8 cellular contexts compared by ENCODE assay signal in genomic region chr10:113854757-113855626, GRCh38. TPM values are rescaled to one million over a fixed set of nuclear protein-coding genes. Genes with fewer than 3 reads are reported as not detected.
DNase-seq lines count a peak whose midpoint lies in the region; ATAC-seq and TF ChIP-seq lines count a peak whose summit lies in the region.

No MANE protein-coding gene starts in this region.

- CTCF ChIA-PET in HEK293 (lab: Yijun Ruan, JAX), result no interaction called here

- H3K27ac ChIP-seq in HEK293 (ENCODE audit: extremely low read depth, low read depth, low read length) (peak overlapping the region; percentile 96), lung (ENCODE audit: low read depth in 1 of 2, low read length in 1 of 2) (peak overlapping the region; percentile 87 to 98)

- H3K9me3 ChIP-seq in HEK293 (ENCODE audit: control insufficient read depth, insufficient read depth, low read depth, low read length), result no peaks in the 10 kb centered on the region
- H3K9me3 ChIP-seq in lung (ENCODE audit: control insufficient read depth in 2 of 2, insufficient read depth in 1 of 2, low read length in 1 of 2), result no peaks in the 10 kb centered on the region

- POLR2A ChIA-PET in HEK293 (lab: Yijun Ruan, JAX), result no interaction called here

- peak; percentile 47 for DNase-seq in NCI-H2171 treated with DMSO at 0.1 percent for 48 hours (lab: John Stamatoyannopoulos, UW)
- no peak for DNase-seq in NCI-H2171 (lab: John Stamatoyannopoulos, UW)
- DNase-seq in NCI-H1105 (lab: John Stamatoyannopoulos, UW), result peak; percentile 8
- DNase-seq in activated CD4-positive, alpha-beta T cell treated with anti-CD3 and anti-CD28 coated beads, Interleukin-2, amount 50 U/mL, for 4 hours, result peak; percentile 20 to 29
- peak; percentile 26 for DNase-seq in effector CD8-positive, alpha-beta T cell (lab: John Stamatoyannopoulos, UW)
- DNase-seq in lung (ENCODE audit: low spot score), result peak; percentile 37
- DNase-seq in stimulated activated CD8-positive, alpha-beta memory T cell treated with anti-CD3 and anti-CD28 coated beads, Interleukin-2, amount 100 ng/mL, for 1 hour (ENCODE audit: low read depth in 2 of 2), result peak; percentile 8 to 14

- 2 to 3% methylated on average over 59 to 66 of the region's 66 CpGs for WGBS in lung, 2 donors

- H3K27me3 ChIP-seq in lung (ENCODE audit: control insufficient read depth, insufficient read depth), result no peaks in the 10 kb centered on the region

- H3K4me3 ChIP-seq in HEK293 (ENCODE audit: low read depth, low read length) (peak overlapping the region; percentile 68), lung (peak overlapping the region; percentile 96)

- peaks cover 13 to 20% of the 10 kb centered on the region in 2 experiments for H3K36me3 ChIP-seq in HEK293 (ENCODE audit: control insufficient read depth in 2 of 2, insufficient read depth in 1 of 2, low read length in 2 of 2)
- H3K36me3 ChIP-seq in lung (ENCODE audit: control insufficient read depth in 2 of 2, insufficient read depth in 2 of 2, low read length in 2 of 2), result no peaks in the 10 kb centered on the region

- TF ChIP-seq CTCF in HEK293 (tag by site-specific recombination; IDR thresholded peaks at IDR 0.05) (peak; percentile 77), lung (IDR thresholded peaks at IDR 0.05; ENCODE audit: control extremely low read depth, extremely low read depth) (no peak)

- peaks cover 15% of the 10 kb centered on the region for H3K4me1 ChIP-seq in HEK293 (ENCODE audit: control insufficient read depth, insufficient read depth, low read length)
- peaks cover 2 to 3% of the 10 kb centered on the region in 2 donors for H3K4me1 ChIP-seq in lung (ENCODE audit: control insufficient read depth in 2 of 2, insufficient read depth in 2 of 2, low read length in 2 of 2)

- peak; percentile 77 for ATAC-seq in lung (ENCODE audit: insufficient read depth, low FRiP score)

TF ChIP-seq in HEK293, 187 proteins besides CTCF, POLR2A, EP300 and RAD21 (continues in another document):
- TF ChIP-seq, protein P1, sequence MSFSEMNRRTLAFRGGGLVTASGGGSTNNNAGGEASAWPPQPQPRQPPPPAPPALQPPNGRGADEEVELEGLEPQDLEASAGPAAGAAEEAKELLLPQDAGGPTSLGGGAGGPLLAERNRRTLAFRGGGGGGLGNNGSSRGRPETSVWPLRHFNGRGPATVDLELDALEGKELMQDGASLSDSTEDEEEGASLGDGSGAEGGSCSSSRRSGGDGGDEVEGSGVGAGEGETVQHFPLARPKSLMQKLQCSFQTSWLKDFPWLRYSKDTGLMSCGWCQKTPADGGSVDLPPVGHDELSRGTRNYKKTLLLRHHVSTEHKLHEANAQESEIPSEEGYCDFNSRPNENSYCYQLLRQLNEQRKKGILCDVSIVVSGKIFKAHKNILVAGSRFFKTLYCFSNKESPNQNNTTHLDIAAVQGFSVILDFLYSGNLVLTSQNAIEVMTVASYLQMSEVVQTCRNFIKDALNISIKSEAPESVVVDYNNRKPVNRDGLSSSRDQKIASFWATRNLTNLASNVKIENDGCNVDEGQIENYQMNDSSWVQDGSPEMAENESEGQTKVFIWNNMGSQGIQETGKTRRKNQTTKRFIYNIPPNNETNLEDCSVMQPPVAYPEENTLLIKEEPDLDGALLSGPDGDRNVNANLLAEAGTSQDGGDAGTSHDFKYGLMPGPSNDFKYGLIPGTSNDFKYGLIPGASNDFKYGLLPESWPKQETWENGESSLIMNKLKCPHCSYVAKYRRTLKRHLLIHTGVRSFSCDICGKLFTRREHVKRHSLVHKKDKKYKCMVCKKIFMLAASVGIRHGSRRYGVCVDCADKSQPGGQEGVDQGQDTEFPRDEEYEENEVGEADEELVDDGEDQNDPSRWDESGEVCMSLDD (tag by site-specific recombination; IDR thresholded peaks at IDR 0.05), result peak; percentile 88
- peak; percentile 58; the same call in 1 of the 2 replicates for TF ChIP-seq GLI4 (tag by site-specific recombination; IDR thresholded peaks at IDR 0.05)
- no peak; the same call in 1 of the 2 replicates for TF ChIP-seq ZNF214 (tag by site-specific recombination; IDR thresholded peaks at IDR 0.05; ENCODE audit: borderline replicate concordance)
- TF ChIP-seq SETDB1 (IDR thresholded peaks at IDR 0.05; ENCODE audit: insufficient read length, low read length), result no peak
- TF ChIP-seq KLF7 (tag by site-specific recombination; IDR thresholded peaks at IDR 0.05; ENCODE audit: borderline replicate concordance), result no peak
- TF ChIP-seq, protein P2, sequence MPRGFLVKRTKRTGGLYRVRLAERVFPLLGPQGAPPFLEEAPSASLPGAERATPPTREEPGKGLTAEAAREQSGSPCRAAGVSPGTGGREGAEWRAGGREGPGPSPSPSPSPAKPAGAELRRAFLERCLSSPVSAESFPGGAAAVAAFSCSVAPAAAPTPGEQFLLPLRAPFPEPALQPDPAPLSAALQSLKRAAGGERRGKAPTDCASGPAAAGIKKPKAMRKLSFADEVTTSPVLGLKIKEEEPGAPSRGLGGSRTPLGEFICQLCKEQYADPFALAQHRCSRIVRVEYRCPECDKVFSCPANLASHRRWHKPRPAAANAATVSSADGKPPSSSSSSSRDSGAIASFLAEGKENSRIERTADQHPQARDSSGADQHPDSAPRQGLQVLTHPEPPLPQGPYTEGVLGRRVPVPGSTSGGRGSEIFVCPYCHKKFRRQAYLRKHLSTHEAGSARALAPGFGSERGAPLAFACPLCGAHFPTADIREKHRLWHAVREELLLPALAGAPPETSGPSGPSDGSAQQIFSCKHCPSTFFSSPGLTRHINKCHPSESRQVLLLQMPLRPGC (tag by site-specific recombination; IDR thresholded peaks at IDR 0.05), result no peak
- TF ChIP-seq YY1 (tag by site-specific recombination; IDR thresholded peaks at IDR 0.05), result peak; percentile 90
- no peak for TF ChIP-seq GLI2 (tag by site-specific recombination; IDR thresholded peaks at IDR 0.05; ENCODE audit: borderline replicate concordance, low read depth)
- TF ChIP-seq ZNF48 (tag by site-specific recombination; IDR thresholded peaks at IDR 0.05), result no peak
- TF ChIP-seq ZNF10 (tag by site-specific recombination; IDR thresholded peaks at IDR 0.05), result peak; percentile 55; the same call in 1 of the 2 replicates
- TF ChIP-seq KLF16 (tag by site-specific recombination; IDR thresholded peaks at IDR 0.05), result peak; percentile 20
- no peak for TF ChIP-seq ZNF37A (tag by site-specific recombination; IDR thresholded peaks at IDR 0.05)
- TF ChIP-seq ZNF416 (tag by site-specific recombination; IDR thresholded peaks at IDR 0.05), result no peak
- TF ChIP-seq ZNF548 (tag by site-specific recombination; IDR thresholded peaks at IDR 0.05), result no peak
- TF ChIP-seq ZEB2 (tag by site-specific recombination; IDR thresholded peaks at IDR 0.05), result peak; percentile 88; the same call in 1 of the 2 replicates
- TF ChIP-seq, protein P3, sequence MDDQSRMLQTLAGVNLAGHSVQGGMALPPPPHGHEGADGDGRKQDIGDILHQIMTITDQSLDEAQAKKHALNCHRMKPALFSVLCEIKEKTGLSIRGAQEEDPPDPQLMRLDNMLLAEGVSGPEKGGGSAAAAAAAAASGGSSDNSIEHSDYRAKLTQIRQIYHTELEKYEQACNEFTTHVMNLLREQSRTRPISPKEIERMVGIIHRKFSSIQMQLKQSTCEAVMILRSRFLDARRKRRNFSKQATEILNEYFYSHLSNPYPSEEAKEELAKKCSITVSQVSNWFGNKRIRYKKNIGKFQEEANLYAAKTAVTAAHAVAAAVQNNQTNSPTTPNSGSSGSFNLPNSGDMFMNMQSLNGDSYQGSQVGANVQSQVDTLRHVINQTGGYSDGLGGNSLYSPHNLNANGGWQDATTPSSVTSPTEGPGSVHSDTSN (CRISPR knock-in tag; IDR thresholded peaks at IDR 0.05), result peak; percentile 27; the same call in 1 of the 2 replicates
- TF ChIP-seq, protein P4, sequence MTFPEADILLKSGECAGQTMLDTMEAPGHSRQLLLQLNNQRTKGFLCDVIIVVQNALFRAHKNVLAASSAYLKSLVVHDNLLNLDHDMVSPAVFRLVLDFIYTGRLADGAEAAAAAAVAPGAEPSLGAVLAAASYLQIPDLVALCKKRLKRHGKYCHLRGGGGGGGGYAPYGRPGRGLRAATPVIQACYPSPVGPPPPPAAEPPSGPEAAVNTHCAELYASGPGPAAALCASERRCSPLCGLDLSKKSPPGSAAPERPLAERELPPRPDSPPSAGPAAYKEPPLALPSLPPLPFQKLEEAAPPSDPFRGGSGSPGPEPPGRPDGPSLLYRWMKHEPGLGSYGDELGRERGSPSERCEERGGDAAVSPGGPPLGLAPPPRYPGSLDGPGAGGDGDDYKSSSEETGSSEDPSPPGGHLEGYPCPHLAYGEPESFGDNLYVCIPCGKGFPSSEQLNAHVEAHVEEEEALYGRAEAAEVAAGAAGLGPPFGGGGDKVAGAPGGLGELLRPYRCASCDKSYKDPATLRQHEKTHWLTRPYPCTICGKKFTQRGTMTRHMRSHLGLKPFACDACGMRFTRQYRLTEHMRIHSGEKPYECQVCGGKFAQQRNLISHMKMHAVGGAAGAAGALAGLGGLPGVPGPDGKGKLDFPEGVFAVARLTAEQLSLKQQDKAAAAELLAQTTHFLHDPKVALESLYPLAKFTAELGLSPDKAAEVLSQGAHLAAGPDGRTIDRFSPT (tag by site-specific recombination; IDR thresholded peaks at IDR 0.05), result 0 out of 2 replicates have a peak, but pooled peaks have one; percentile 19
- TF ChIP-seq, protein P5, sequence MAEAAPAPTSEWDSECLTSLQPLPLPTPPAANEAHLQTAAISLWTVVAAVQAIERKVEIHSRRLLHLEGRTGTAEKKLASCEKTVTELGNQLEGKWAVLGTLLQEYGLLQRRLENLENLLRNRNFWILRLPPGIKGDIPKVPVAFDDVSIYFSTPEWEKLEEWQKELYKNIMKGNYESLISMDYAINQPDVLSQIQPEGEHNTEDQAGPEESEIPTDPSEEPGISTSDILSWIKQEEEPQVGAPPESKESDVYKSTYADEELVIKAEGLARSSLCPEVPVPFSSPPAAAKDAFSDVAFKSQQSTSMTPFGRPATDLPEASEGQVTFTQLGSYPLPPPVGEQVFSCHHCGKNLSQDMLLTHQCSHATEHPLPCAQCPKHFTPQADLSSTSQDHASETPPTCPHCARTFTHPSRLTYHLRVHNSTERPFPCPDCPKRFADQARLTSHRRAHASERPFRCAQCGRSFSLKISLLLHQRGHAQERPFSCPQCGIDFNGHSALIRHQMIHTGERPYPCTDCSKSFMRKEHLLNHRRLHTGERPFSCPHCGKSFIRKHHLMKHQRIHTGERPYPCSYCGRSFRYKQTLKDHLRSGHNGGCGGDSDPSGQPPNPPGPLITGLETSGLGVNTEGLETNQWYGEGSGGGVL (tag by site-specific recombination; IDR thresholded peaks at IDR 0.05), result peak; percentile 59
- no peak for TF ChIP-seq ZNF560 (tag by site-specific recombination; IDR thresholded peaks at IDR 0.05; ENCODE audit: borderline replicate concordance)

RNA-seq across cellular contexts. Expression of gene NHLRC2, which starts 0.5 kb away (rescaled TPM):
- 10 to 100 TPM; 46.3 to 49.0 TPM for total RNA-seq in lung
- 1 to 10 TPM; 4.2 to 7.5 TPM for polyA plus RNA-seq in lung

RNA-seq across cellular contexts. Expression of gene DCLRE1A, which starts 1.1 kb away (rescaled TPM):
- 10 to 100 TPM in 1 of 2 donors, 1 to 10 TPM in 1; 6.2 to 12.1 TPM for total RNA-seq in lung
- polyA plus RNA-seq in lung, result 1 to 10 TPM; 4.5 to 4.6 TPM
